ENCODE assay signal across 14 cellular contexts in genomic region chr10:128056303-128057050, GRCh38.
DNase-seq lines count a peak whose midpoint lies in the region; ATAC-seq lines count a peak whose summit lies in the region.
"Had no signal": no experiment of that assay in that cellular context is flagged by ENCODE, and none has a peak within 500 bp of the region (broad histone marks: within the 10 kb centered on the region; RNA-seq: fewer than 3 reads in every experiment).

No MANE protein-coding gene starts in this region.

- no peak overlapping the region for H2BK12ac ChIP-seq in neuronal stem cell (ENCODE audit: low read length)

- no CpG with 5 or more reads among the region's 17 CpGs for WGBS in neuronal stem cell (ENCODE audit: extremely low coverage in 2 of 2, insufficient read length in 2 of 2, insufficient replicate concordance in 1 of 2), 2 donors

- POLR2A ChIA-PET in T-cell (lab: Charles Lee), result no interaction called here

- H3K4ac ChIP-seq in neuronal stem cell (ENCODE audit: low read length), result no peak overlapping the region

- no peak overlapping the region for H2AFZ ChIP-seq in neuronal stem cell (ENCODE audit: low read length)

- no peak for DNase-seq in left ventricle myocardium superior
- DNase-seq in Right ventricle myocardium superior, result no peak
- no peak for DNase-seq in central memory CD8-positive, alpha-beta T cell (ENCODE audit: low spot score in 2 of 2)
- no peak for DNase-seq in neuronal stem cell (ENCODE audit: low spot score)
- DNase-seq in iPS-NIHi11 (ENCODE audit: low spot score), result no peak
- no peak for DNase-seq in T-cell
- DNase-seq: CD4-positive, alpha-beta T cell; H7; NCI-H1436; NCI-H2029 treated with DMSO at 0.1 percent for 48 hours; NCI-H748 treated with DMSO at 0.1 percent for 48 hours; PC-3 had no signal

- H3K4me3 ChIP-seq in neuronal stem cell (ENCODE audit: low read length in 2 of 2), result no peak overlapping the region

- peak overlapping the region; percentile 41 for H2AK5ac ChIP-seq in neuronal stem cell (ENCODE audit: low read depth, low read length)

- peaks cover 63% of the 10 kb centered on the region for H3K4me1 Mint-ChIP-seq in central memory CD8-positive, alpha-beta T cell
- H3K4me1 Mint-ChIP-seq in T-cell, result peaks cover 44 to 53% (median 50%) of the 10 kb centered on the region in 3 donors

- H3K9me3 Mint-ChIP-seq in central memory CD8-positive, alpha-beta T cell, result no peaks in the 10 kb centered on the region
- H3K9me3 Mint-ChIP-seq in T-cell, result no peaks in the 10 kb centered on the region
- H3K9me3 Mint-ChIP-seq: CD4-positive, alpha-beta T cell; IgD-negative memory B cell had no signal

- H4K8ac ChIP-seq in neuronal stem cell (ENCODE audit: low read depth, low read length), result no peak overlapping the region

- H3K27ac ChIP-seq in neuronal stem cell (replicated peaks; ENCODE audit: low read length), result no peak overlapping the region

- intact Hi-C loops in left ventricle myocardium superior (cut with micrococcal nuclease) (no loop called here), Right ventricle myocardium superior (cut with DNase I) (no loop called here)

- CTCF ChIA-PET in T-cell (lab: Charles Lee), result interaction anchor here in 1 of 2 donors (0.5 to 1.2 kb wide), 2 partner anchors 13 to 15 kb away, joined by 3 to 5 read pairs; no protein-coding TSS in a partner anchor

- no peaks in the 10 kb centered on the region for H3K4me1 ChIP-seq in neuronal stem cell (ENCODE audit: control insufficient read depth in 2 of 2, insufficient read depth in 1 of 2, low read depth in 1 of 2, low read length in 2 of 2)

- no peak overlapping the region for H3K4me2 ChIP-seq in neuronal stem cell (ENCODE audit: insufficient read depth, low read length, poor library complexity, severe bottlenecking)

- no peak overlapping the region for H2BK15ac ChIP-seq in neuronal stem cell (ENCODE audit: low read length)

- H3K9ac ChIP-seq in neuronal stem cell (ENCODE audit: low read depth, low read length, poor library complexity), result no peak overlapping the region

- H3K27ac Mint-ChIP-seq in central memory CD8-positive, alpha-beta T cell (ENCODE audit: low read depth), result peak overlapping the region; percentile 20
- peak overlapping the region in 1 of 2 donors; percentile 39 for H3K27ac Mint-ChIP-seq in T-cell
- H3K27ac Mint-ChIP-seq: CD4-positive, alpha-beta T cell; IgD-negative memory B cell had no signal

- H3K14ac ChIP-seq in neuronal stem cell (ENCODE audit: low read length), result no peak overlapping the region

- no peak overlapping the region for H3K18ac ChIP-seq in neuronal stem cell (ENCODE audit: low read length)

- no peaks in the 10 kb centered on the region for H3K9me3 ChIP-seq in neuronal stem cell (replicated peaks in 1 of 2; ENCODE audit: control insufficient read depth in 2 of 2, insufficient read depth in 1 of 2, low read depth in 1 of 2, low read length in 2 of 2)

- H3K23ac ChIP-seq in neuronal stem cell (ENCODE audit: low read depth, low read length, poor library complexity), result no peak overlapping the region

- peaks cover 69% of the 10 kb centered on the region for H3K36me3 Mint-ChIP-seq in central memory CD8-positive, alpha-beta T cell (ENCODE audit: insufficient read depth)
- H3K36me3 Mint-ChIP-seq in T-cell, result peaks cover 54% of the 10 kb centered on the region

- no peak overlapping the region for H3K4me3 Mint-ChIP-seq in central memory CD8-positive, alpha-beta T cell
- no peak overlapping the region for H3K4me3 Mint-ChIP-seq in T-cell
- H3K4me3 Mint-ChIP-seq: CD4-positive, alpha-beta T cell; IgD-negative memory B cell had no signal

- H3K27me3 Mint-ChIP-seq in central memory CD8-positive, alpha-beta T cell, result no peaks in the 10 kb centered on the region
- H3K27me3 Mint-ChIP-seq in T-cell, result no peaks in the 10 kb centered on the region
- H3K27me3 Mint-ChIP-seq: CD4-positive, alpha-beta T cell; IgD-negative memory B cell had no signal

- no peak overlapping the region for H4K91ac ChIP-seq in neuronal stem cell (ENCODE audit: low read depth, low read length, poor library complexity)

- ATAC-seq in left ventricle myocardium superior (peak; percentile 65), Right ventricle myocardium superior (ENCODE audit: poor library complexity) (no peak), GM19023 (IDR thresholded peaks at IDR 0.05; ENCODE audit: unreplicated experiment) (no peak), T-cell (replicated peaks in 1 of 4) (no peak)
- ATAC-seq in central memory CD8-positive, alpha-beta T cell (replicated peaks; ENCODE audit: extremely low read depth, poor library complexity, severe bottlenecking), result no peak
- ATAC-seq: PC-3 had no signal

- no peaks in the 10 kb centered on the region for H3K27me3 ChIP-seq in neuronal stem cell (ENCODE audit: control insufficient read depth in 3 of 3, insufficient read depth in 3 of 3, low read depth in 1 of 3, low read length in 3 of 3)

- peaks cover 0 to 3% of the 10 kb centered on the region in 2 donors for H3K36me3 ChIP-seq in neuronal stem cell (replicated peaks in 1 of 2; ENCODE audit: control insufficient read depth in 2 of 2, insufficient read depth in 2 of 2, low read length in 2 of 2)

- no peak overlapping the region for H2BK120ac ChIP-seq in neuronal stem cell (ENCODE audit: low read depth, low read length)

- H2BK5ac ChIP-seq in neuronal stem cell (ENCODE audit: low read length), result no peak overlapping the region

- H3K79me1 ChIP-seq in neuronal stem cell (ENCODE audit: low read depth, low read length), result no peaks in the 10 kb centered on the region
